Comparison of ENCODE assay signal across 11 cellular contexts in genomic region chr9:113886003-113886324, GRCh38. TPM values are rescaled to one million over a fixed set of nuclear protein-coding genes. Genes with fewer than 3 reads are reported as not detected.
DNase-seq lines count a peak whose midpoint lies in the region; ATAC-seq and TF ChIP-seq lines count a peak whose summit lies in the region.
"Had no signal": no experiment of that assay in that cellular context is flagged by ENCODE, and none has a peak within 500 bp of the region (broad histone marks: within the 10 kb centered on the region; RNA-seq: fewer than 3 reads in every experiment).

No MANE protein-coding gene starts in this region.

- H4K20me1 ChIP-seq in fibroblast of lung (ENCODE audit: control insufficient read depth, extremely low read depth, insufficient read depth, low read length) = no peaks in the 10 kb centered on the region

- H3K79me2 ChIP-seq in fibroblast of lung (ENCODE audit: control insufficient read depth, insufficient read depth, low read length) = peaks cover 75% of the 10 kb centered on the region

- H3K4me1 ChIP-seq in fibroblast of lung (ENCODE audit: control insufficient read depth, extremely low read depth, insufficient read depth, low read length) = peaks cover 12% of the 10 kb centered on the region

- peaks cover 2% of the 10 kb centered on the region for H3K9me3 ChIP-seq in fibroblast of lung (ENCODE audit: control insufficient read depth, insufficient read depth, low read depth, low read length)

- H3K36me3 ChIP-seq in fibroblast of lung (ENCODE audit: control insufficient read depth, insufficient read depth, low read length) = no peaks in the 10 kb centered on the region

- H3K27me3 ChIP-seq in fibroblast of lung (ENCODE audit: control insufficient read depth, insufficient read depth, low read length) = no peaks in the 10 kb centered on the region

- H3K9ac ChIP-seq in fibroblast of lung (ENCODE audit: insufficient read depth, low read length) = no peak overlapping the region

- CTCF ChIA-PET in HEK293T (lab: Yijun Ruan, JAX) = no interaction called here

- peak overlapping the region; percentile 84 for H3K4me2 ChIP-seq in fibroblast of lung (ENCODE audit: extremely low read depth, insufficient read depth, low read length)

- H3K4me3 ChIP-seq in AG10803 (ENCODE audit: low read length) (peak overlapping the region; percentile 45), fibroblast of lung (replicated peaks in 1 of 4; ENCODE audit: control extremely low read depth in 1 of 4, insufficient read depth in 1 of 4, low read depth in 3 of 4, low read length in 4 of 4) (peak overlapping the region; percentile 35 to 59 (median 48))

- peak overlapping the region; percentile 9 for H3K27ac ChIP-seq in fibroblast of lung (ENCODE audit: insufficient read depth, low read length)

- TF ChIP-seq CTCF in AG10803 (conservative IDR thresholded peaks at IDR 0.05; ENCODE audit: low read length) (no peak), fibroblast of lung (conservative IDR thresholded peaks at IDR 0.05 in 1 of 2, IDR thresholded peaks at IDR 0.05 in 1 of 2; ENCODE audit: low read depth in 1 of 2, low read length in 2 of 2) (no peak), omental fat pad (IDR thresholded peaks at IDR 0.05) (no peak)

- ATAC-seq in omental fat pad (ENCODE audit: low FRiP score) (peak; percentile 52), GM21825 (IDR thresholded peaks at IDR 0.05; ENCODE audit: unreplicated experiment) (no peak)

- DNase-seq in AG10803 (ENCODE audit: low read depth) (no peak), OCI-M1 (lab: John Stamatoyannopoulos, UW) (peak; percentile 63), fibroblast of lung (ENCODE audit: low read depth in 2 of 2) (peak; percentile 25 to 43), omental fat pad (ENCODE audit: low spot score) (no peak), putamen (ENCODE audit: low spot score) (no peak), HEK293T (ENCODE audit: extremely low spot score) (no peak)
- DNase-seq in activated CD4-positive, alpha-beta T cell treated with anti-CD3 and anti-CD28 coated beads for 4 hours = no peak
- DNase-seq: activated CD4-positive, alpha-beta T cell treated with anti-CD3 and anti-CD28 coated beads, Interleukin-2, amount 50 U/mL, for 1 hour; H7; NCI-H1105 had no signal

- no peak overlapping the region for H2AFZ ChIP-seq in fibroblast of lung (ENCODE audit: low read length)

- POLR2A ChIA-PET in HEK293T (lab: Yijun Ruan, JAX) = interaction anchor here (0.6 kb wide), 1 partner anchor 11 kb away, joined by 4 read pairs; no protein-coding TSS in a partner anchor

TF ChIP-seq in HEK293T, 16 proteins besides CTCF, POLR2A, EP300 and RAD21:
- TF ChIP-seq ZNF384 (IDR thresholded peaks at IDR 0.05) (no peak), SP1 (IDR thresholded peaks at IDR 0.05) (no peak), FOXM1 (IDR thresholded peaks at IDR 0.05; ENCODE audit: borderline replicate concordance) (no peak), TARDBP (IDR thresholded peaks at IDR 0.05) (no peak), LEF1 (IDR thresholded peaks at IDR 0.05; ENCODE audit: borderline replicate concordance) (no peak), FOXA1 (IDR thresholded peaks at IDR 0.05) (no peak), ARNT (IDR thresholded peaks at IDR 0.05) (no peak), SUZ12 (IDR thresholded peaks at IDR 0.05) (no peak)

RNA-seq across cellular contexts. Expression of gene ZNF618, which starts 9.9 kb away (rescaled TPM):
- total RNA-seq in fibroblast of lung (5.4 and 8.6 TPM in 2 replicates), omental fat pad (1 to 10 TPM; 2.2 to 8.8 (median 5.9) TPM)
- polyA plus RNA-seq in fibroblast of lung = 6.6 and 6.7 TPM in 2 replicates
- polyA plus RNA-seq in fibroblast of lung (2012) = 6.8 and 10.9 TPM in 2 replicates
- polyA minus RNA-seq in fibroblast of lung (ENCODE audit: low replicate concordance) = 22.3 and 27.2 TPM in 2 replicates

Comparison
In these comparisons a context has a peak if more than half of its experiments do, and no peak if none do; other contexts are left out.
1. DNase-seq: peak in OCI-M1 (single experiment) and fibroblast of lung (2 of 2); none in AG10803 (single experiment), omental fat pad (single experiment), putamen (single experiment), HEK293T (single experiment) and activated CD4-positive, alpha-beta T cell treated with anti-CD3 and anti-CD28 coated beads for 4 hours (0 of 2).